Comparison of ENCODE assay signal across 32 cellular contexts in genomic region chr1:243375596-243375995, GRCh38.
"Had no signal": no experiment of that assay in that cellular context is flagged by ENCODE, and none has a peak within 500 bp of the region (broad histone marks: within the 10 kb centered on the region; RNA-seq: fewer than 3 reads in every experiment).

No MANE protein-coding gene starts in this region.

- DNase-seq: activated B cell treated with CpG ODN at 0.5 μM for 24 hours; activated CD4-positive, alpha-beta memory T cell treated with anti-CD3 and anti-CD28 coated beads for 36 hours; activated CD4-positive, alpha-beta T cell treated with anti-CD3 and anti-CD28 coated beads for 36 hours; activated CD4-positive, alpha-beta T cell treated with anti-CD3 and anti-CD28 coated beads, Interleukin-2, amount 10 ng/mL, durations not matched to agents 24 days and 14 days; activated CD8-positive, alpha-beta memory T cell treated with anti-CD3 and anti-CD28 coated beads, Interleukin-2, amount 10 ng/mL, durations not matched to agents 7 days and 5 days; activated CD8-positive, alpha-beta memory T cell treated with anti-CD3 and anti-CD28 coated beads, Interleukin-2, amount 50 U/mL, for 4 hours; activated CD8-positive, alpha-beta T cell treated with anti-CD3 and anti-CD28 coated beads, Interleukin-2, amount 10 ng/mL, durations not matched to agents 7 days and 5 days; activated gamma-delta T cell; activated naive CD4-positive, alpha-beta T cell; activated naive CD4-positive, alpha-beta T cell treated with anti-CD3 and anti-CD28 coated beads, Interleukin-2, amount 10 ng/mL, durations not matched to agents 7 days and 5 days; activated naive CD8-positive, alpha-beta T cell treated with anti-CD3 and anti-CD28 coated beads, Interleukin-2, amount 10 ng/mL, durations not matched to agents 7 days and 5 days; activated T-cell treated with anti-CD3 and anti-CD28 coated beads, Interleukin-2, amount 50 U/mL, for 1 hour; activated T-cell treated with anti-CD3 and anti-CD28 coated beads, Interleukin-2, amount 50 U/mL, for 48 hours; central memory CD4-positive, alpha-beta T cell; colonic mucosa; effector CD8-positive, alpha-beta T cell; esophagus squamous epithelium; foreskin melanocyte; heart right ventricle; T-helper 1 cell; T-helper 17 cell; T1000; WERI-Rb-1 had no signal

- ATAC-seq: activated CD4-positive, alpha-beta T cell treated with anti-CD3 and anti-CD28 coated beads for 36 hours; activated CD4-positive, CD25-positive, alpha-beta regulatory T cell treated with anti-CD3 and anti-CD28 coated beads, Interleukin-2, amount 50 U/mL, for 24 hours; activated CD8-positive, alpha-beta memory T cell treated with anti-CD3 and anti-CD28 coated beads, Interleukin-2, amount 10 ng/mL, durations not matched to agents 7 days and 5 days; activated CD8-positive, alpha-beta T cell treated with anti-CD3 and anti-CD28 coated beads, Interleukin-2, amount 10 ng/mL, durations not matched to agents 7 days and 5 days; activated naive CD4-positive, alpha-beta T cell treated with anti-CD3 and anti-CD28 coated beads, Interleukin-2, amount 50 U/mL, for 72 hours; gastroesophageal sphincter; heart right ventricle; T-helper 17 cell had no signal

- H3K4me3 ChIP-seq: ascending aorta, breast epithelium, cardiac muscle cell, colonic mucosa, esophagus squamous epithelium, gastroesophageal sphincter, heart right ventricle had no signal

- H3K27ac ChIP-seq: ascending aorta, breast epithelium, cardiac muscle cell, colonic mucosa, epithelial cell of prostate, esophagus squamous epithelium, gastroesophageal sphincter, heart right ventricle, WERI-Rb-1 had no signal

- H3K36me3 ChIP-seq: breast epithelium, colonic mucosa had no signal

- H3K27me3 ChIP-seq: ascending aorta, breast epithelium, cardiac muscle cell, colonic mucosa, esophagus squamous epithelium, gastroesophageal sphincter, heart right ventricle had no signal

- H3K9me3 ChIP-seq: breast epithelium, colonic mucosa, gastroesophageal sphincter had no signal

- H3K4me1 ChIP-seq: ascending aorta, breast epithelium, colonic mucosa, esophagus squamous epithelium, gastroesophageal sphincter, heart right ventricle had no signal

- FAIRE-seq: endometrium, endothelial cell of umbilical vein had no signal
